Comparison of ENCODE assay signal across 20 cellular contexts in genomic region chr7:111886233-111886632, GRCh38.
DNase-seq lines count a peak whose midpoint lies in the region; ATAC-seq and TF ChIP-seq lines count a peak whose summit lies in the region.
"Had no signal": no experiment of that assay in that cellular context is flagged by ENCODE, and none has a peak within 500 bp of the region (broad histone marks: within the 10 kb centered on the region; RNA-seq: fewer than 3 reads in every experiment).

No MANE protein-coding gene starts in this region.

- H3K9me3 ChIP-seq in left ventricle myocardium inferior (replicated peaks) = peaks cover under 1% of the 10 kb centered on the region
- H3K9me3 ChIP-seq in SK-N-SH = no peaks in the 10 kb centered on the region
- no peaks in the 10 kb centered on the region for H3K9me3 ChIP-seq in right lobe of liver
- H3K9me3 ChIP-seq: A549 had no signal

- no peak overlapping the region for H2AFZ ChIP-seq in SK-N-SH (ENCODE audit: low read depth)

- no peak for DNase-seq in left ventricle myocardium inferior
- DNase-seq in cardiac septum (ENCODE audit: low spot score) = no peak
- DNase-seq in SK-N-SH = no peak
- no peak for DNase-seq in right lobe of liver
- DNase-seq in COR-L47 (lab: John Stamatoyannopoulos, UW) = no peak
- DNase-seq: AML-193; CD4-positive, alpha-beta T cell; CD8-positive, alpha-beta T cell; DMS 273 treated with DMSO at 0.1 percent for 48 hours; DMS153; DMS53; DMS79; DND-41; EL; GDM1 had no signal

- TF ChIP-seq POLR2A in right lobe of liver (IDR thresholded peaks at IDR 0.05) = no peak

- no peaks in the 10 kb centered on the region for H3K9me2 ChIP-seq in SK-N-SH

- TF ChIP-seq EP300 in SK-N-SH (IDR thresholded peaks at IDR 0.05; ENCODE audit: borderline replicate concordance in 1 of 2, low read depth in 1 of 2, low read length in 1 of 2) = no peak

- POLR2A ChIA-PET in SK-N-SH (lab: Yijun Ruan, JAX) = no interaction called here

- ATAC-seq in right lobe of liver = peak in 3 of 4 donors; percentile 30 to 64 (median 33)
- ATAC-seq: A549; CD8-positive, alpha-beta T cell; GM12878 had no signal

- H3K4me2 ChIP-seq in SK-N-SH = no peak overlapping the region
- H3K4me2 ChIP-seq: A549; BLaER1 treated with 17β-estradiol and CSF1 and Interleukin-3, amounts not matched to agents 10 nM and 100 nM had no signal

- H3K27me3 ChIP-seq in left ventricle myocardium inferior (ENCODE audit: low read depth) (no peaks in the 10 kb centered on the region), SK-N-SH (ENCODE audit: insufficient read depth) (no peaks in the 10 kb centered on the region), right lobe of liver (no peaks in the 10 kb centered on the region)
- H3K27me3 ChIP-seq: BLaER1 treated with 17β-estradiol and CSF1 and Interleukin-3, amounts not matched to agents 10 nM and 100 nM had no signal

- H3K4me1 ChIP-seq in left ventricle myocardium inferior (peaks cover 8% of the 10 kb centered on the region), SK-N-SH (ENCODE audit: control insufficient read depth in 1 of 2, insufficient read depth in 2 of 2, low read depth in 1 of 2, low read length in 1 of 2) (peaks cover 0 to 5% of the 10 kb centered on the region in 2 experiments; a peak in 2 of 4 replicates), right lobe of liver (no peaks in the 10 kb centered on the region)
- H3K4me1 ChIP-seq: A549 had no signal

- WGBS in SK-N-SH (ENCODE audit: low lambda C conversion rate) = 55% methylated on average over 2 of the region's 2 CpGs
- 68% methylated on average over 2 of the region's 2 CpGs for WGBS in right lobe of liver (ENCODE audit: insufficient coverage, low coverage, low lambda C conversion rate, missing lambda C conversion rate)

- H3K4me3 ChIP-seq in left ventricle myocardium inferior (no peak overlapping the region), SK-N-SH (ENCODE audit: low read depth in 2 of 2, low read length in 1 of 2) (no peak overlapping the region), right lobe of liver (no peak overlapping the region)
- H3K4me3 ChIP-seq: A549; BLaER1 treated with 17β-estradiol and CSF1 and Interleukin-3, amounts not matched to agents 10 nM and 100 nM; GM12878 had no signal

- H4K20me1 ChIP-seq in SK-N-SH (ENCODE audit: insufficient read depth) = no peaks in the 10 kb centered on the region

- H3K36me3 ChIP-seq in left ventricle myocardium inferior (peaks cover 12% of the 10 kb centered on the region), SK-N-SH (replicated peaks in 1 of 2; ENCODE audit: control insufficient read depth in 1 of 2, insufficient read depth in 2 of 2, low read length in 1 of 2) (peaks cover 0 to 10% of the 10 kb centered on the region in 2 experiments), right lobe of liver (no peaks in the 10 kb centered on the region)

- no peaks in the 10 kb centered on the region for H3F3A ChIP-seq in SK-N-SH (replicated peaks; ENCODE audit: insufficient read depth)

- no peak for TF ChIP-seq CTCF in left ventricle myocardium inferior (IDR thresholded peaks at IDR 0.05; ENCODE audit: borderline replicate concordance)
- no peak for TF ChIP-seq CTCF in SK-N-SH (IDR thresholded peaks at IDR 0.05)
- TF ChIP-seq CTCF in right lobe of liver (IDR thresholded peaks at IDR 0.05) = no peak

- H3K79me2 ChIP-seq in SK-N-SH (ENCODE audit: insufficient read depth) = no peaks in the 10 kb centered on the region

- H3K27ac ChIP-seq in left ventricle myocardium inferior (replicated peaks) (peak overlapping the region; percentile 63), SK-N-SH (ENCODE audit: low read depth in 2 of 2, low read length in 1 of 2) (peak overlapping the region; percentile 0 to 39; a peak in 3 of 4 replicates), right lobe of liver (no peak overlapping the region)
- H3K27ac ChIP-seq: 22Rv1; A549; BLaER1 treated with 17β-estradiol and CSF1 and Interleukin-3, amounts not matched to agents 10 nM and 100 nM; C4-2B had no signal

- intact Hi-C loops in left ventricle myocardium inferior (cut with micrococcal nuclease) = no loop called here
- intact Hi-C loops in cardiac septum (cut with DNase I) = no loop called here
- intact Hi-C loops in right lobe of liver (cut with DNase I) = no loop called here

- TF ChIP-seq RAD21 in SK-N-SH (IDR thresholded peaks at IDR 0.05; ENCODE audit: low read length) = no peak

- CTCF ChIA-PET in SK-N-SH (lab: Yijun Ruan, JAX) = no interaction called here

- no peak overlapping the region for H3K9ac ChIP-seq in SK-N-SH
- H3K9ac ChIP-seq: BLaER1 treated with 17β-estradiol and CSF1 and Interleukin-3, amounts not matched to agents 10 nM and 100 nM had no signal

TF ChIP-seq in SK-N-SH, 30 proteins besides CTCF, POLR2A, EP300 and RAD21:
- TF ChIP-seq SMC3 (IDR thresholded peaks at IDR 0.05; ENCODE audit: low read depth, low read length) (no peak), TAF1 (IDR thresholded peaks at IDR 0.05; ENCODE audit: borderline replicate concordance, low read depth, low read length) (no peak), SIN3A (IDR thresholded peaks at IDR 0.05; ENCODE audit: borderline replicate concordance, low read depth, low read length) (no peak), GATA2 (CRISPR knock-in tag; IDR thresholded peaks at IDR 0.05) (no peak), USF2 (IDR thresholded peaks at IDR 0.05; ENCODE audit: borderline replicate concordance, low read depth, low read length) (no peak)

Comparison
In these comparisons a context has a peak if more than half of its experiments do, and no peak if none do; other contexts are left out.
1. H3K27ac ChIP-seq: peak in left ventricle myocardium inferior (single experiment) and SK-N-SH (2 of 2); none in right lobe of liver (0 of 3).